Comparison of ENCODE assay signal across 32 cellular contexts in genomic region chr9:104173020-104173419, GRCh38.
"Had no signal": no experiment of that assay in that cellular context is flagged by ENCODE, and none has a peak within 500 bp of the region (broad histone marks: within the 10 kb centered on the region; RNA-seq: fewer than 3 reads in every experiment).

No MANE protein-coding gene starts in this region.

- H3K4me2 ChIP-seq: KMS-11 had no signal

- DNase-seq: Karpas-422, Kasumi-1, MG63, MM.1S, MV-4-11, NCI-H1048, NCI-H1092, NCI-H1092 treated with DMSO at 0.1 percent for 48 hours, NCI-H1105, NCI-H1417 treated with DMSO at 0.1 percent for 48 hours, NCI-H1436, NCI-H1436 treated with DMSO at 0.1 percent for 48 hours, NCI-H146, NCI-H1694, NCI-H1694 treated with DMSO at 0.1 percent for 48 hours, NCI-H187, NCI-H187 treated with DMSO at 0.1 percent for 48 hours, NCI-H1930, NCI-H2029, NCI-H2029 treated with DMSO at 0.1 percent for 48 hours, NCI-H2081, NCI-H2081 treated with DMSO at 0.1 percent for 48 hours, NCI-H2107, NCI-H2171, NCI-H2171 treated with DMSO at 0.1 percent for 48 hours, NCI-H2227 treated with DMSO at 0.1 percent for 48 hours, NCI-H226, NCI-H345, NCI-H446, NCI-H446 treated with DMSO at 0.1 percent for 48 hours, NCI-H510A had no signal

- H3K36me3 ChIP-seq: MG63 had no signal

- H3K9ac ChIP-seq: KMS-11 had no signal

- H3K27ac ChIP-seq: KMS-11 had no signal

- H3K4me3 ChIP-seq: MG63 had no signal

- H3K27me3 ChIP-seq: MG63 had no signal
